8 cellular contexts compared by ENCODE assay signal in genomic region chr5:41835625-41836024, GRCh38. TPM values are rescaled to one million over a fixed set of nuclear protein-coding genes. Genes with fewer than 3 reads are reported as not detected.
A peak's percentile ranks its signal among the peaks of the same experiment; 100 is the strongest.
DNase-seq lines count a peak whose midpoint lies in the region; ATAC-seq and TF ChIP-seq lines count a peak whose summit lies in the region.

No MANE protein-coding gene starts in this region.

- no peaks in the 10 kb centered on the region for H3K9me3 ChIP-seq in stomach

- no peak for TF ChIP-seq EP300 in stomach (IDR thresholded peaks at IDR 0.05)

- H3K4me1 ChIP-seq in stomach, result peaks cover 0 to 19% (median 8%) of the 10 kb centered on the region in 4 donors

- ATAC-seq in HG03139 (IDR thresholded peaks at IDR 0.05; ENCODE audit: unreplicated experiment), result no peak

- H3K27me3 ChIP-seq in stomach, result no peaks in the 10 kb centered on the region

- DNase-seq in GOT3 (lab: John Stamatoyannopoulos, UW) (peak; percentile 2), RKO (ENCODE audit: low spot score) (peak; percentile 58), fibroblast of mammary gland (ENCODE audit: low read depth) (peak; percentile 87), pons (ENCODE audit: low spot score) (peak; percentile 34), SKM-1 treated with dmso at 0.1 percent for 144 hours (lab: John Stamatoyannopoulos, UW; ENCODE audit: unreplicated experiment) (no peak), RPMI8226 (no peak), stomach (no peak)

- WGBS in stomach, 5 donors, result 43 to 59% (median 50%) methylated on average over 3 of the region's 3 CpGs

- intact Hi-C loops in stomach (cut with DNase I; ENCODE audit: low total_unique reads), result no loop called here

- TF ChIP-seq POLR2A in stomach (IDR thresholded peaks at IDR 0.05), result no peak

- H3K4me3 ChIP-seq in fibroblast of mammary gland (ENCODE audit: control insufficient read depth, low read depth, low read length), result no peak overlapping the region
- no peak overlapping the region for H3K4me3 ChIP-seq in stomach

- TF ChIP-seq CTCF in fibroblast of mammary gland (conservative IDR thresholded peaks at IDR 0.05; ENCODE audit: control insufficient read depth, insufficient read depth, low read depth, low read length) (no peak), stomach (IDR thresholded peaks at IDR 0.05) (no peak)

- peaks cover 6 to 51% (median 39%) of the 10 kb centered on the region in 4 donors for H3K36me3 ChIP-seq in stomach

- no peak overlapping the region for H3K27ac ChIP-seq in stomach

RNA-seq across cellular contexts. Expression of gene OXCT1, which starts 34.6 kb away (rescaled TPM):
- 10 to 100 TPM in 4 of 5 donors, 1 to 10 TPM in 1; 4.1 to 33.3 (median 11.6) TPM for total RNA-seq in stomach
- 10 to 100 TPM; 13.7 to 16.4 (median 15.9) TPM for polyA plus RNA-seq in stomach

Comparison
In these comparisons a context has a peak if more than half of its experiments do, and no peak if none do; other contexts are left out.
1. DNase-seq: peak in GOT3 (single experiment), RKO (single experiment), fibroblast of mammary gland (single experiment) and pons (single experiment); none in SKM-1 treated with dmso at 0.1 percent for 144 hours (single experiment), RPMI8226 (single experiment) and stomach (single experiment).